Comparison of ENCODE assay signal across 29 cellular contexts in the genomic region with DNA sequence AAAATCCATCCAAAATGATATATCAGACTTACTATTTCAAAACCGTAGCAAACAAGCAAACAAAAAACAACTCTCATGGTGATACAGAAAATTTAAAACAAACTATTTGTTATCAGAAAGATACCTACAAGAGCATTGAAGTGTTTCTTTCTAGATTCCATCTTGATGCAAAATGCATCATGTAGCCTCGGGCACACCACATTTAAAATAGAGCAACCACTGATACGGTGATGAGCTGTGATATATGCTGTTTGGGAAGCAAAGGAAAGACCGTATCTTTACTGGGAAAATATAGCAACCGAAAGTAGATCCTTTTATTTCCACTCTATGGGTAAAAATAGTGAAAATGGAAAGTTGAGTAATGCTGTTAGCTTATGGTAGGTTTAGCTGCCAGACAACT.
DNase-seq lines count a peak whose midpoint lies in the region; ATAC-seq lines count a peak whose summit lies in the region.
"Had no signal": no experiment of that assay in that cellular context is flagged by ENCODE, and none has a peak within 500 bp of the region (broad histone marks: within the 10 kb centered on the region; RNA-seq: fewer than 3 reads in every experiment).

No MANE protein-coding gene starts in this region.

- H2BK120ac ChIP-seq in trophoblast cell (ENCODE audit: insufficient read depth, low read length, poor library complexity): no peak overlapping the region

- no peak overlapping the region for H2AFZ ChIP-seq in trophoblast cell (ENCODE audit: insufficient read depth, low read length, poor library complexity)

- H2AK5ac ChIP-seq in trophoblast cell (ENCODE audit: low read length): no peak overlapping the region

- no peak overlapping the region for H3K18ac ChIP-seq in trophoblast cell (ENCODE audit: low read length)

- H3K23ac ChIP-seq in trophoblast cell (ENCODE audit: low read length): no peak overlapping the region

- H3K4me3 ChIP-seq in trophoblast cell (ENCODE audit: low read depth, low read length): no peak overlapping the region
- H3K4me3 ChIP-seq: A549; BLaER1; BLaER1 treated with 17β-estradiol and CSF1 and Interleukin-3, amounts not matched to agents 10 nM and 100 nM had no signal

- H4K91ac ChIP-seq in trophoblast cell (ENCODE audit: low read depth, low read length): no peak overlapping the region

- H2BK5ac ChIP-seq in trophoblast cell (ENCODE audit: low read depth, low read length, poor library complexity): no peak overlapping the region

- no peaks in the 10 kb centered on the region for H3K9me3 ChIP-seq in trophoblast cell (ENCODE audit: insufficient read depth, low read depth, low read length)
- H3K9me3 ChIP-seq: A549; BE2C; BLaER1; BLaER1 treated with 17β-estradiol and CSF1 and Interleukin-3, amounts not matched to agents 10 nM and 100 nM; Caco-2 had no signal

- no peaks in the 10 kb centered on the region for H3K79me1 ChIP-seq in trophoblast cell (ENCODE audit: low read length)

- H3K27me3 ChIP-seq in trophoblast cell (ENCODE audit: insufficient read depth, low read length): no peaks in the 10 kb centered on the region
- H3K27me3 ChIP-seq: BE2C; BLaER1; BLaER1 treated with 17β-estradiol and CSF1 and Interleukin-3, amounts not matched to agents 10 nM and 100 nM had no signal

- no peak overlapping the region for H3K4ac ChIP-seq in trophoblast cell (ENCODE audit: low read depth, low read length)

- no peaks in the 10 kb centered on the region for H3K79me2 ChIP-seq in trophoblast cell (ENCODE audit: control insufficient read depth, insufficient read depth, low read length, poor library complexity)

- ATAC-seq in HG02610 (IDR thresholded peaks at IDR 0.05; ENCODE audit: unreplicated experiment): no peak
- ATAC-seq: A549; CD8-positive, alpha-beta T cell had no signal

- H3K14ac ChIP-seq in trophoblast cell (ENCODE audit: low read length): no peak overlapping the region

- no peaks in the 10 kb centered on the region for H3K4me1 ChIP-seq in trophoblast cell (ENCODE audit: control insufficient read depth in 1 of 2, insufficient read depth in 2 of 2, low read length in 2 of 2)
- H3K4me1 ChIP-seq: A549; BE2C; BLaER1; BLaER1 treated with 17β-estradiol and CSF1 and Interleukin-3, amounts not matched to agents 10 nM and 100 nM; Caco-2 had no signal

- no peak overlapping the region for H4K8ac ChIP-seq in trophoblast cell (ENCODE audit: low read depth, low read length)

- H3K4me2 ChIP-seq in trophoblast cell (ENCODE audit: low read length): no peak overlapping the region
- H3K4me2 ChIP-seq: A549; BLaER1; BLaER1 treated with 17β-estradiol and CSF1 and Interleukin-3, amounts not matched to agents 10 nM and 100 nM had no signal

- no peak overlapping the region for H2BK12ac ChIP-seq in trophoblast cell (ENCODE audit: low read length)

- no peaks in the 10 kb centered on the region for H3K36me3 ChIP-seq in trophoblast cell (ENCODE audit: control insufficient read depth in 1 of 2, insufficient read depth in 2 of 2, low read length in 2 of 2)
- H3K36me3 ChIP-seq: BE2C; BLaER1; BLaER1 treated with 17β-estradiol and CSF1 and Interleukin-3, amounts not matched to agents 10 nM and 100 nM had no signal

- WGBS in trophoblast cell (ENCODE audit: extremely low coverage, insufficient coverage, insufficient read length): no CpG with 5 or more reads among the region's 5 CpGs

- H3K9ac ChIP-seq in trophoblast cell (ENCODE audit: low read length): no peak overlapping the region
- H3K9ac ChIP-seq: BLaER1; BLaER1 treated with 17β-estradiol and CSF1 and Interleukin-3, amounts not matched to agents 10 nM and 100 nM had no signal

- DNase-seq in M059J (ENCODE audit: low read depth) (peak; percentile 56), trophoblast cell (peak; percentile 55 to 69), SIG-M5 treated with dmso at 0.1 percent for 504 hours (lab: John Stamatoyannopoulos, UW; ENCODE audit: unreplicated experiment) (no peak)
- DNase-seq: 8988T; ACHN; AML-193; BE2C; C1 segment of cervical spinal cord; Caco-2; Calu3; CD4-positive, alpha-beta memory T cell; CD4-positive, alpha-beta T cell; CD4-positive, CD25-positive, alpha-beta regulatory T cell; CD8-positive, alpha-beta memory T cell; CD8-positive, alpha-beta T cell; COR-L47; DMS 273 treated with DMSO at 0.1 percent for 48 hours; DMS153; DMS53; DMS79; DMS79 treated with DMSO at 0.1 percent for 48 hours; DND-41; EL had no signal

- no peak overlapping the region for H3K27ac ChIP-seq in trophoblast cell (ENCODE audit: low read depth, low read length)
- H3K27ac ChIP-seq: 22Rv1; A549; BLaER1; BLaER1 treated with 17β-estradiol and CSF1 and Interleukin-3, amounts not matched to agents 10 nM and 100 nM; C4-2B had no signal

- H4K12ac ChIP-seq in trophoblast cell (ENCODE audit: low read depth, low read length): no peak overlapping the region
